ENCODE assay signal across 8 cellular contexts in the genomic region with DNA sequence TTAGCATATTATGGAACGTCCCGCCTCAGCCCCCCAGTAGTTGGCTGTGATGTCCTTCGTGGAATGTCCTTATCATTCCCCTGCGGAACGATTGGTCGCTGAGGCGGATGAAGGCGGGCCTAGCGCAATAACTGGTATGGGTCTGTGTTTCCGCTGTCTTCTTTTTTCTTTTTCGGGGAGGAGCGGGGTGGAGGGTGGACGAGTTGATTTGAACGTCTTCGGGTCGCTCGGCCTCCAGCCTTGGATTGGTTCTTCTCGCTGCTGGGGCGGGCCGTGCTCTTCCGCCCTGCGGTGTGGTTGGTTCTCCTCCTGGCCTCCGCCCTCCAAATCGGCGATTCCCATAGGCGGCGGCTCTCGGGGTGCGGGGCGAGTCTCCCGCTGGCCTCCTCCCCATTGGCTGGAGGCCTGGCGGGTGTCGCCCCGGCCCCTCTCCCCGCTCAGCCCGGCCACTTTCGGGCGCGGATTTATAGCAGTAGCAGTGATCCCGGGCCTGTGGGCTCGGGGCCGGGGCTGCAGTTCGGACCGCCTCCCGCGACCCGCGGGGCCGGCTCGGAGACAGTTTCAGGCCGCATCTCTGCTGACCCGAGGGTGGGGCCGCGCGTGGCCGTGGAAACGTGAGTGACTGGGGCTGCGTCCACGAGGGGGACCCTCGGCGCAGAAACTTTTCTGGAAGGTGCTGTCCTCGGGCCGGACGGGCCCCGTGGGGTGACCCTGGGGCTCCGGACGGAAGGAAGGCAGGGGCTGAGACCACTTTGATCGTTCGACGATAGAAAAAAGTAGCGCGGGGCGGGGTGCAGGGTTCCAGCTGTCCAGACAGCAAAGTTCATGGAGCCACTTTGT. TPM values are rescaled to one million over a fixed set of nuclear protein-coding genes. Genes with fewer than 3 reads are reported as not detected.
DNase-seq lines count a peak whose midpoint lies in the region; ATAC-seq and TF ChIP-seq lines count a peak whose summit lies in the region.

No MANE protein-coding gene starts in this region.

- H3K27ac ChIP-seq in RWPE1, result peak overlapping the region; percentile 98

- peaks cover 42 to 55% of the 10 kb centered on the region in 2 donors for H3K4me1 Mint-ChIP-seq in natural killer cell

- DNase-seq in ELR (ENCODE audit: low read depth), result peak; percentile 100
- DNase-seq in H7, result peak; percentile 98
- peak; percentile 97 for DNase-seq in LoVo (ENCODE audit: low spot score)
- DNase-seq in RWPE1 (ENCODE audit: low spot score), result peak; percentile 92
- peak; percentile 93 for DNase-seq in activated effector memory CD4-positive, alpha-beta T cell treated with Interleukin-2 at 50 U/mL for 16 hours
- peak; percentile 100 for DNase-seq in fibroblast of peridontal ligament (ENCODE audit: extremely low read depth)
- peak; percentile 93 for DNase-seq in natural killer cell
- peak; percentile 96 to 99 (median 97) for DNase-seq in stimulated activated naive CD4-positive, alpha-beta T cell (lab: John Stamatoyannopoulos, UW)

- no peaks in the 10 kb centered on the region for H3K9me3 Mint-ChIP-seq in natural killer cell

- H3K27me3 ChIP-seq in H7 (ENCODE audit: control insufficient read depth, insufficient read depth, low read length), result no peaks in the 10 kb centered on the region

- POLR2A ChIA-PET in RWPE1 (lab: Yijun Ruan, JAX; ENCODE audit: low non-redundant PET), result interaction anchor here (0.6 to 1.0 kb wide), 8 partner anchors 9 to 1501 kb away, joined by 3 to 7 read pairs (median 3); a partner anchor contains a TSS

- peak overlapping the region; percentile 86 to 97 for H3K27ac Mint-ChIP-seq in natural killer cell

- no peaks in the 10 kb centered on the region for H3K27me3 Mint-ChIP-seq in natural killer cell (ENCODE audit: low read depth in 2 of 2)

- H3K4me3 ChIP-seq in H7 (ENCODE audit: insufficient read depth, low read depth, low read length), result peak overlapping the region; percentile 94

- peak overlapping the region; percentile 97 for H3K4me3 Mint-ChIP-seq in natural killer cell

- H3K36me3 Mint-ChIP-seq in natural killer cell, result no peaks in the 10 kb centered on the region

- no peak for TF ChIP-seq CTCF in RWPE1 (conservative IDR thresholded peaks at IDR 0.05; ENCODE audit: low read depth)
- no peak for TF ChIP-seq CTCF in natural killer cell (IDR thresholded peaks at IDR 0.05)

- H3K36me3 ChIP-seq in H7 (replicated peaks; ENCODE audit: control insufficient read depth, insufficient read depth, low read length), result peaks cover 6% of the 10 kb centered on the region

- intact Hi-C loops in natural killer cell (cut with micrococcal nuclease), result loop anchor here (1.0 kb wide), 2 partner anchors 9 to 11 kb away; a partner anchor contains a TSS

- peak; percentile 55 to 79 (median 62) for ATAC-seq in natural killer cell

- CTCF ChIA-PET in RWPE1 (lab: Yijun Ruan, JAX), result interaction anchor here (0.6 to 0.7 kb wide), 3 partner anchors 64 to 1490 kb away, joined by 5 to 6 read pairs (median 6); no protein-coding TSS in a partner anchor

RNA-seq across cellular contexts. Expression of a gene that starts 2.1 kb away (rescaled TPM):
- 21.7 and 23.1 TPM in 2 replicates for total RNA-seq in H7 (2014; rRNA removed; shearing (Covaris generic))
- 10 to 100 TPM; 12.6 to 22.5 (median 15.5) TPM for total RNA-seq in natural killer cell

RNA-seq across cellular contexts. Expression of a gene that starts 9.7 kb away (rescaled TPM):
- total RNA-seq in H7 (2014; rRNA removed; shearing (Covaris generic)), result 40.0 and 44.3 TPM in 2 replicates
- total RNA-seq in natural killer cell, result 10 to 100 TPM; 65.3 to 77.3 (median 73.0) TPM

Comparison
In these comparisons a context has a peak if more than half of its experiments do, and no peak if none do; other contexts are left out.
1. Peak in every context shown above with its lines: DNase-seq, ATAC-seq, H3K4me3 ChIP-seq and H3K27ac ChIP-seq.